In genomic region chr2:138276367-138276766, GRCh38 we compare ENCODE assay signal across 14 cellular contexts.
DNase-seq lines count a peak whose midpoint lies in the region; ATAC-seq, FAIRE-seq and TF ChIP-seq lines count a peak whose summit lies in the region.
"Had no signal": no experiment of that assay in that cellular context is flagged by ENCODE, and none has a peak within 500 bp of the region (broad histone marks: within the 10 kb centered on the region; RNA-seq: fewer than 3 reads in every experiment).

No MANE protein-coding gene starts in this region.

- H4K91ac ChIP-seq in mesenchymal stem cell (ENCODE audit: low read length): no peak overlapping the region

- FAIRE-seq in bronchial epithelial cell (lab: Jason Lieb, UNC): no peak

- H4K8ac ChIP-seq in mesenchymal stem cell (ENCODE audit: low read length): no peak overlapping the region

- no peaks in the 10 kb centered on the region for H3K9me3 ChIP-seq in breast epithelium
- peaks cover 10% of the 10 kb centered on the region for H3K9me3 ChIP-seq in mesenchymal stem cell (ENCODE audit: control insufficient read depth, low read length)
- H3K9me3 ChIP-seq: esophagus squamous epithelium, tibial artery had no signal

- H3K27me3 Mint-ChIP-seq in MCF 10A (ENCODE audit: insufficient read depth, unreplicated experiment): no peaks in the 10 kb centered on the region
- H3K27me3 Mint-ChIP-seq: naive B cell had no signal

- H2AFZ ChIP-seq in mesenchymal stem cell (ENCODE audit: low read depth, low read length): no peak overlapping the region

- peak overlapping the region in 1 of 2 donors; percentile 28 for H3K27ac ChIP-seq in breast epithelium
- peak overlapping the region; percentile 60 for H3K27ac ChIP-seq in mesenchymal stem cell (ENCODE audit: low read length, poor library complexity, severe bottlenecking)
- H3K27ac ChIP-seq: esophagus squamous epithelium, tibial artery had no signal

- H3K18ac ChIP-seq in mesenchymal stem cell (ENCODE audit: low read depth in 1 of 2, low read length in 2 of 2): no peak overlapping the region

- 23% methylated on average over 1 of the region's 1 CpG for WGBS in mesenchymal stem cell

- no peak overlapping the region for H2BK120ac ChIP-seq in mesenchymal stem cell (ENCODE audit: low read depth, low read length)

- intact Hi-C loops in MCF 10A (cut with micrococcal nuclease): no loop called here
- intact Hi-C loops in breast epithelium (cut with DNase I; ENCODE audit: low total_unique reads): no loop called here

- TF ChIP-seq POLR2A in breast epithelium (IDR thresholded peaks at IDR 0.05): no peak

- TF ChIP-seq CTCF in MCF 10A (IDR thresholded peaks at IDR 0.05; ENCODE audit: unreplicated experiment) (no peak), breast epithelium (IDR thresholded peaks at IDR 0.05) (no peak), bronchial epithelial cell (IDR thresholded peaks at IDR 0.05; ENCODE audit: insufficient read depth, low read length, severe bottlenecking) (no peak)

- no peak overlapping the region for H2BK5ac ChIP-seq in mesenchymal stem cell (ENCODE audit: low read depth, low read length, poor library complexity, severe bottlenecking)

- H3K4me2 ChIP-seq in mesenchymal stem cell (ENCODE audit: low read length, poor library complexity, severe bottlenecking): no peak overlapping the region

- no peak overlapping the region for H3K4me3 ChIP-seq in breast epithelium
- H3K4me3 ChIP-seq in bronchial epithelial cell (ENCODE audit: low read depth, low read length): no peak overlapping the region
- no peak overlapping the region for H3K4me3 ChIP-seq in mesenchymal stem cell (ENCODE audit: insufficient read depth in 1 of 2, low read depth in 1 of 2, low read length in 2 of 2)
- H3K4me3 ChIP-seq: esophagus squamous epithelium, tibial artery had no signal

- CTCF ChIA-PET in MCF 10A (lab: Yijun Ruan, JAX): interaction anchor here (0.6 to 1.3 kb wide), 4 partner anchors 18 to 511 kb away, joined by 3 to 5 read pairs (median 4); no protein-coding TSS in a partner anchor

- H2AK5ac ChIP-seq in mesenchymal stem cell (ENCODE audit: low read length, severe bottlenecking): no peak overlapping the region

- H3K27me3 ChIP-seq in breast epithelium (no peaks in the 10 kb centered on the region), bronchial epithelial cell (ENCODE audit: control insufficient read depth, insufficient read depth, low read length) (no peaks in the 10 kb centered on the region), mesenchymal stem cell (ENCODE audit: control insufficient read depth in 1 of 2, insufficient read depth in 1 of 2, low read length in 2 of 2) (no peaks in the 10 kb centered on the region)
- H3K27me3 ChIP-seq: esophagus squamous epithelium, tibial artery had no signal

- POLR2A ChIA-PET in MCF 10A (lab: Yijun Ruan, JAX): interaction anchor here (0.5 to 1.3 kb wide), 2 partner anchors 12 to 157 kb away, joined by 3 to 4 read pairs; no protein-coding TSS in a partner anchor

- peaks cover 6% of the 10 kb centered on the region for H3K36me3 Mint-ChIP-seq in MCF 10A (ENCODE audit: insufficient read depth, unreplicated experiment)
- H3K36me3 Mint-ChIP-seq: naive B cell had no signal

- no peak overlapping the region for H2BK15ac ChIP-seq in mesenchymal stem cell (ENCODE audit: low read depth, poor library complexity, severe bottlenecking)

- DNase-seq in MCF 10A (ENCODE audit: unreplicated experiment): no peak
- no peak for DNase-seq in breast epithelium (ENCODE audit: low spot score in 2 of 2)
- peak; percentile 32 for DNase-seq in bronchial epithelial cell (ENCODE audit: low read depth)
- DNase-seq in mesenchymal stem cell: no peak
- no peak for DNase-seq in NCI-H510A (lab: John Stamatoyannopoulos, UW)
- DNase-seq in activated CD8-positive, alpha-beta memory T cell treated with anti-CD3 and anti-CD28 coated beads, Interleukin-2, amount 50 U/mL, for 4 hours: no peak
- DNase-seq in MV-4-11 (lab: John Stamatoyannopoulos, UW): no peak
- DNase-seq: activated CD4-positive, alpha-beta T cell treated with anti-CD3 and anti-CD28 coated beads, Interleukin-2, amount 50 U/mL, for 48 hours; activated gamma-delta T cell treated with Interleukin-2 at 50 U/mL for 16 hours; esophagus squamous epithelium; naive B cell; tibial artery had no signal

- no peak overlapping the region for H3K4me3 Mint-ChIP-seq in MCF 10A (ENCODE audit: unreplicated experiment)
- H3K4me3 Mint-ChIP-seq: naive B cell; T-helper 1 cell treated with Interleukin-12 subunit alpha and Interleukin-12 subunit beta and Interleukin-4 antibody, amounts not matched to agents 30 μg/mL and 1 μg/mL, for 36 hours had no signal

- peaks cover 10% of the 10 kb centered on the region for H3K9me3 Mint-ChIP-seq in MCF 10A (ENCODE audit: unreplicated experiment)
- H3K9me3 Mint-ChIP-seq: T-helper 1 cell treated with Interleukin-12 subunit alpha and Interleukin-12 subunit beta and Interleukin-4 antibody, amounts not matched to agents 30 μg/mL and 1 μg/mL, for 36 hours had no signal

- H3K9ac ChIP-seq in mesenchymal stem cell (ENCODE audit: low read length): no peak overlapping the region

- peak overlapping the region; percentile 75 for H3K27ac Mint-ChIP-seq in MCF 10A (ENCODE audit: low read depth, unreplicated experiment)
- H3K27ac Mint-ChIP-seq: naive B cell; T-helper 1 cell treated with Interleukin-12 subunit alpha and Interleukin-12 subunit beta and Interleukin-4 antibody, amounts not matched to agents 30 μg/mL and 1 μg/mL, for 36 hours had no signal

- BruUV-seq in MCF 10A (replicated peaks; lab: Mats Ljungman, UMichigan): no TSS peak

- H3K14ac ChIP-seq in mesenchymal stem cell (ENCODE audit: low read length in 2 of 2): no peak overlapping the region

- H2BK12ac ChIP-seq in mesenchymal stem cell (ENCODE audit: low read length in 2 of 2): no peak overlapping the region

- H3K4me1 ChIP-seq in breast epithelium (no peaks in the 10 kb centered on the region), mesenchymal stem cell (ENCODE audit: control insufficient read depth, insufficient read depth, low read depth, low read length) (peaks cover 3% of the 10 kb centered on the region)

- no peak for ATAC-seq in HG03159 (IDR thresholded peaks at IDR 0.05; ENCODE audit: unreplicated experiment)

- peaks cover 26% of the 10 kb centered on the region for H3K4me1 Mint-ChIP-seq in MCF 10A (ENCODE audit: insufficient read depth, unreplicated experiment)
- H3K4me1 Mint-ChIP-seq: naive B cell had no signal

- no peaks in the 10 kb centered on the region for H3K36me3 ChIP-seq in breast epithelium
- no peaks in the 10 kb centered on the region for H3K36me3 ChIP-seq in bronchial epithelial cell (ENCODE audit: control insufficient read depth, insufficient read depth, low read length)
- H3K36me3 ChIP-seq in mesenchymal stem cell (ENCODE audit: control insufficient read depth in 1 of 2, insufficient read depth in 2 of 2, low read depth in 1 of 2, low read length in 2 of 2): no peaks in the 10 kb centered on the region
- H3K36me3 ChIP-seq: esophagus squamous epithelium, tibial artery had no signal

- no peak overlapping the region for H3K23ac ChIP-seq in mesenchymal stem cell (ENCODE audit: low read length in 2 of 2)

- no peak overlapping the region for H3K4ac ChIP-seq in mesenchymal stem cell (ENCODE audit: low read depth in 1 of 2, low read length in 2 of 2)

- no peaks in the 10 kb centered on the region for H3K79me1 ChIP-seq in mesenchymal stem cell (replicated peaks; ENCODE audit: low read length, poor library complexity, severe bottlenecking)
